ENCODE assay signal across 12 cellular contexts in genomic region chr17:8632087-8632486, GRCh38. TPM values are rescaled to one million over a fixed set of nuclear protein-coding genes. Genes with fewer than 3 reads are reported as not detected.
DNase-seq lines count a peak whose midpoint lies in the region; ATAC-seq and TF ChIP-seq lines count a peak whose summit lies in the region.
"Had no signal": no experiment of that assay in that cellular context is flagged by ENCODE, and none has a peak within 500 bp of the region (broad histone marks: within the 10 kb centered on the region; RNA-seq: fewer than 3 reads in every experiment).

No MANE protein-coding gene starts in this region.

- peaks cover 33% of the 10 kb centered on the region for H3K79me2 ChIP-seq in GM23338 (replicated peaks; ENCODE audit: insufficient read depth)
- H3K79me2 ChIP-seq in OCI-LY7 (ENCODE audit: insufficient read depth, low read depth, low read length) = peaks cover 23% of the 10 kb centered on the region; the same call in 1 of the 2 replicates

- POLR2A ChIA-PET in OCI-LY7 (lab: Charles Lee) = interaction anchor here (0.6 kb wide), 1 partner anchor 1591 kb away, joined by 4 read pairs; no protein-coding TSS in a partner anchor

- CTCF ChIA-PET in OCI-LY7 (lab: Charles Lee; ENCODE audit: unreplicated experiment) = no interaction called here

- H3K4me2 ChIP-seq in GM23338 = peak overlapping the region; percentile 79
- peak overlapping the region; percentile 89 for H3K4me2 ChIP-seq in OCI-LY7 (ENCODE audit: low read length)

- H3K27ac ChIP-seq in GM23338 (ENCODE audit: low read depth) (peak overlapping the region; percentile 77; the same call in 1 of the 2 replicates), OCI-LY7 (ENCODE audit: low read depth, low read length, poor library complexity, severe bottlenecking) (no peak overlapping the region)
- H3K27ac ChIP-seq: HL-60 had no signal

- intact Hi-C loops in OCI-LY7 (cut with micrococcal nuclease; ENCODE audit: unreplicated experiment) = loop anchor here (5.0 to 10.0 kb wide), 2 partner anchors 195 to 333 kb away; partner anchors contain the start of genes NDEL1 and PIK3R5

- no peaks in the 10 kb centered on the region; the same call in 1 of the 2 replicates for H3K9me2 ChIP-seq in GM23338 (ENCODE audit: insufficient read depth)
- H3K9me2 ChIP-seq in OCI-LY7 (ENCODE audit: insufficient read depth, low read length) = no peaks in the 10 kb centered on the region

- BruUV-seq in OCI-LY7 (replicated peaks; lab: Mats Ljungman, UMichigan) = no TSS peak

- H3K4me1 ChIP-seq in GM23338 (ENCODE audit: insufficient read depth) = peaks cover 27% of the 10 kb centered on the region
- H3K4me1 ChIP-seq in OCI-LY7 (ENCODE audit: insufficient read depth, low read length, poor library complexity, severe bottlenecking) = peaks cover 23% of the 10 kb centered on the region

- H3K9me3 Mint-ChIP-seq in GM23338 (no peaks in the 10 kb centered on the region), progenitor cell of endocrine pancreas (ENCODE audit: low read depth) (no peaks in the 10 kb centered on the region)

- DNase-seq in GM23338 (ENCODE audit: low spot score) (peak; percentile 66), OCI-LY7 (ENCODE audit: low spot score) (peak; percentile 13), iPS-NIHi11 (ENCODE audit: low spot score) (peak; percentile 64), progenitor cell of endocrine pancreas (ENCODE audit: low spot score, unreplicated experiment) (no peak), COR-L47 (lab: John Stamatoyannopoulos, UW) (no peak), NCI-H774 (lab: John Stamatoyannopoulos, UW) (no peak)
- DNase-seq: DMS79 treated with DMSO at 0.1 percent for 48 hours, NCI-H1417 treated with DMSO at 0.1 percent for 48 hours, T-helper 9 cell had no signal

- H3K4me1 Mint-ChIP-seq in GM23338 (peaks cover 26% of the 10 kb centered on the region), progenitor cell of endocrine pancreas (ENCODE audit: low read depth) (peaks cover 24% of the 10 kb centered on the region)

- H3K36me3 Mint-ChIP-seq in GM23338 (ENCODE audit: low read depth) (no peaks in the 10 kb centered on the region; the same call in 2 of the 3 replicates), progenitor cell of endocrine pancreas (ENCODE audit: insufficient read depth) (no peaks in the 10 kb centered on the region)

- TF ChIP-seq CTCF in GM23338 (conservative IDR thresholded peaks at IDR 0.05; ENCODE audit: low read depth in 2 of 2) = no peak
- TF ChIP-seq CTCF in OCI-LY7 (conservative IDR thresholded peaks at IDR 0.05; ENCODE audit: low read length) = no peak
- TF ChIP-seq CTCF in progenitor cell of endocrine pancreas (IDR thresholded peaks at IDR 0.05; ENCODE audit: unreplicated experiment) = no peak

- H3K27me3 ChIP-seq in GM23338 (ENCODE audit: insufficient read depth) = no peaks in the 10 kb centered on the region
- H3K27me3 ChIP-seq: adrenal gland had no signal

- no peaks in the 10 kb centered on the region for H3F3A ChIP-seq in GM23338 (replicated peaks; ENCODE audit: low read depth)

- H3K4me3 Mint-ChIP-seq in GM23338 (peak overlapping the region; percentile 84), progenitor cell of endocrine pancreas (ENCODE audit: low read depth) (peak overlapping the region; percentile 53)

- H3K27me3 Mint-ChIP-seq in GM23338 (ENCODE audit: insufficient read depth, low read depth, poor library complexity) (peaks cover 2% of the 10 kb centered on the region), progenitor cell of endocrine pancreas (no peaks in the 10 kb centered on the region)

- no peaks in the 10 kb centered on the region for H3K9me3 ChIP-seq in OCI-LY7 (ENCODE audit: low read length)
- H3K9me3 ChIP-seq: adrenal gland had no signal

- H4K20me1 ChIP-seq in GM23338 (replicated peaks; ENCODE audit: insufficient read depth) = peaks cover 19% of the 10 kb centered on the region
- peaks cover 7% of the 10 kb centered on the region; the same call in 1 of the 2 replicates for H4K20me1 ChIP-seq in OCI-LY7 (ENCODE audit: insufficient read depth, low read length)

- ATAC-seq in GM23338 (no peak), HG02798 (IDR thresholded peaks at IDR 0.05; ENCODE audit: poor library complexity, unreplicated experiment) (no peak)

- no peak overlapping the region for H2AFZ ChIP-seq in GM23338
- H2AFZ ChIP-seq in OCI-LY7 (ENCODE audit: low read length) = peak overlapping the region; percentile 98; the same call in 1 of the 2 replicates

- H3K4me3 ChIP-seq in GM23338 (peak overlapping the region; percentile 59), OCI-LY7 (ENCODE audit: low read depth, low read length, poor library complexity, severe bottlenecking) (peak overlapping the region; percentile 98)

- H3K36me3 ChIP-seq in GM23338 (ENCODE audit: insufficient read depth) = no peaks in the 10 kb centered on the region
- H3K36me3 ChIP-seq in OCI-LY7 (ENCODE audit: insufficient read depth, low read length) = no peaks in the 10 kb centered on the region
- H3K36me3 ChIP-seq: adrenal gland had no signal

- H3K27ac Mint-ChIP-seq in GM23338 = peak overlapping the region; percentile 35
- H3K27ac Mint-ChIP-seq in progenitor cell of endocrine pancreas = peak overlapping the region; percentile 67

TF ChIP-seq in GM23338, 12 proteins besides CTCF, POLR2A, EP300 and RAD21 (continues in another document):
- TF ChIP-seq CREB1 (CRISPR knock-in tag; IDR thresholded peaks at IDR 0.05; ENCODE audit: low read depth) (no peak), EZH2 (IDR thresholded peaks at IDR 0.05; ENCODE audit: low read depth, unreplicated experiment) (no peak), POLR2AphosphoS5 (IDR thresholded peaks at IDR 0.05; ENCODE audit: low read depth) (no peak), ZNF331 (CRISPR knock-in tag; IDR thresholded peaks at IDR 0.05; ENCODE audit: low read depth) (no peak), JUNB (IDR thresholded peaks at IDR 0.05; ENCODE audit: unreplicated experiment) (no peak), NANOG (IDR thresholded peaks at IDR 0.05; ENCODE audit: borderline replicate concordance) (no peak), STAT1 (IDR thresholded peaks at IDR 0.05; ENCODE audit: unreplicated experiment) (no peak)
- TF ChIP-seq, protein P1, sequence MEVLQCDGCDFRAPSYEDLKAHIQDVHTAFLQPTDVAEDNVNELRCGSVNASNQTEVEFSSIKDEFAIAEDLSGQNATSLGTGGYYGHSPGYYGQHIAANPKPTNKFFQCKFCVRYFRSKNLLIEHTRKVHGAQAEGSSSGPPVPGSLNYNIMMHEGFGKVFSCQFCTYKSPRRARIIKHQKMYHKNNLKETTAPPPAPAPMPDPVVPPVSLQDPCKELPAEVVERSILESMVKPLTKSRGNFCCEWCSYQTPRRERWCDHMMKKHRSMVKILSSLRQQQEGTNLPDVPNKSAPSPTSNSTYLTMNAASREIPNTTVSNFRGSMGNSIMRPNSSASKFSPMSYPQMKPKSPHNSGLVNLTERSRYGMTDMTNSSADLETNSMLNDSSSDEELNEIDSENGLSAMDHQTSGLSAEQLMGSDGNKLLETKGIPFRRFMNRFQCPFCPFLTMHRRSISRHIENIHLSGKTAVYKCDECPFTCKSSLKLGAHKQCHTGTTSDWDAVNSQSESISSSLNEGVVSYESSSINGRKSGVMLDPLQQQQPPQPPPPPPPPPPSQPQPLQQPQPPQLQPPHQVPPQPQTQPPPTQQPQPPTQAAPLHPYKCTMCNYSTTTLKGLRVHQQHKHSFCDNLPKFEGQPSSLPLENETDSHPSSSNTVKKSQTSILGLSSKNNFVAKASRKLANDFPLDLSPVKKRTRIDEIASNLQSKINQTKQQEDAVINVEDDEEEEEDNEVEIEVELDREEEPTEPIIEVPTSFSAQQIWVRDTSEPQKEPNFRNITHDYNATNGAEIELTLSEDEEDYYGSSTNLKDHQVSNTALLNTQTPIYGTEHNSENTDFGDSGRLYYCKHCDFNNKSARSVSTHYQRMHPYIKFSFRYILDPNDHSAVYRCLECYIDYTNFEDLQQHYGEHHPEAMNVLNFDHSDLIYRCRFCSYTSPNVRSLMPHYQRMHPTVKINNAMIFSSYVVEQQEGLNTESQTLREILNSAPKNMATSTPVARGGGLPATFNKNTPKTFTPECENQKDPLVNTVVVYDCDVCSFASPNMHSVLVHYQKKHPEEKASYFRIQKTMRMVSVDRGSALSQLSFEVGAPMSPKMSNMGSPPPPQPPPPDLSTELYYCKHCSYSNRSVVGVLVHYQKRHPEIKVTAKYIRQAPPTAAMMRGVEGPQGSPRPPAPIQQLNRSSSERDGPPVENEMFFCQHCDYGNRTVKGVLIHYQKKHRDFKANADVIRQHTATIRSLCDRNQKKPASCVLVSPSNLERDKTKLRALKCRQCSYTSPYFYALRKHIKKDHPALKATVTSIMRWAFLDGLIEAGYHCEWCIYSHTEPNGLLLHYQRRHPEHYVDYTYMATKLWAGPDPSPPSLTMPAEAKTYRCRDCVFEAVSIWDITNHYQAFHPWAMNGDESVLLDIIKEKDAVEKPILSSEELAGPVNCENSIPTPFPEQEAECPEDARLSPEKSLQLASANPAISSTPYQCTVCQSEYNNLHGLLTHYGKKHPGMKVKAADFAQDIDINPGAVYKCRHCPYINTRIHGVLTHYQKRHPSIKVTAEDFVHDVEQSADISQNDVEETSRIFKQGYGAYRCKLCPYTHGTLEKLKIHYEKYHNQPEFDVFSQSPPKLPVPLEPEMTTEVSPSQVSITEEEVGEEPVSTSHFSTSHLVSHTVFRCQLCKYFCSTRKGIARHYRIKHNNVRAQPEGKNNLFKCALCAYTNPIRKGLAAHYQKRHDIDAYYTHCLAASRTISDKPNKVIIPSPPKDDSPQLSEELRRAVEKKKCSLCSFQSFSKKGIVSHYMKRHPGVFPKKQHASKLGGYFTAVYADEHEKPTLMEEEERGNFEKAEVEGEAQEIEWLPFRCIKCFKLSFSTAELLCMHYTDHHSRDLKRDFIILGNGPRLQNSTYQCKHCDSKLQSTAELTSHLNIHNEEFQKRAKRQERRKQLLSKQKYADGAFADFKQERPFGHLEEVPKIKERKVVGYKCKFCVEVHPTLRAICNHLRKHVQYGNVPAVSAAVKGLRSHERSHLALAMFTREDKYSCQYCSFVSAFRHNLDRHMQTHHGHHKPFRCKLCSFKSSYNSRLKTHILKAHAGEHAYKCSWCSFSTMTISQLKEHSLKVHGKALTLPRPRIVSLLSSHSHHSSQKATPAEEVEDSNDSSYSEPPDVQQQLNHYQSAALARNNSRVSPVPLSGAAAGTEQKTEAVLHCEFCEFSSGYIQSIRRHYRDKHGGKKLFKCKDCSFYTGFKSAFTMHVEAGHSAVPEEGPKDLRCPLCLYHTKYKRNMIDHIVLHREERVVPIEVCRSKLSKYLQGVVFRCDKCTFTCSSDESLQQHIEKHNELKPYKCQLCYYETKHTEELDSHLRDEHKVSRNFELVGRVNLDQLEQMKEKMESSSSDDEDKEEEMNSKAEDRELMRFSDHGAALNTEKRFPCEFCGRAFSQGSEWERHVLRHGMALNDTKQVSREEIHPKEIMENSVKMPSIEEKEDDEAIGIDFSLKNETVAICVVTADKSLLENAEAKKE (CRISPR knock-in tag; IDR thresholded peaks at IDR 0.05) = no peak

RNA-seq across cellular contexts. Expression of gene MYH10, which starts 1.6 kb away (rescaled TPM):
- 230 and 246 TPM in 2 replicates for total RNA-seq in GM23338 (2014; rRNA removed; shearing (Covaris generic))
- 78.1 and 89.5 TPM in 2 replicates for polyA plus RNA-seq in GM23338 (2016; fragmentation: Nextera tagmentation; extraction: Ambion mirVana)
- total RNA-seq in OCI-LY7 (2014; rRNA removed; shearing (Covaris generic)) = 41.9 and 55.0 TPM in 2 replicates
- total RNA-seq in OCI-LY7 (2022) (50.6 and 60.4 TPM in 2 replicates), progenitor cell of endocrine pancreas (244 and 257 TPM in 2 replicates)

Comparison
In these comparisons a context has a peak if more than half of its experiments do, and no peak if none do; other contexts are left out.
1. DNase-seq: peak in GM23338 (single experiment), OCI-LY7 (single experiment) and iPS-NIHi11 (single experiment); none in progenitor cell of endocrine pancreas (single experiment), COR-L47 (single experiment) and NCI-H774 (single experiment).